Comparison of ENCODE assay signal across 1 cellular context in genomic region chr17:40443196-40443987, GRCh38.
A peak's percentile ranks its signal among the peaks of the same experiment; 100 is the strongest.
TF ChIP-seq lines count a peak whose summit lies in the region.

Gene IGFBP4, plus strand, starts transcription at chr17:40443450. Its CDS starts 286 bp downstream, at chr17:40443736.

TF ChIP-seq in HepG2, 621 proteins besides CTCF, POLR2A, EP300 and RAD21 (continued from another document and continues in another):
- peak; percentile 93 for TF ChIP-seq ZBTB2 (CRISPR knock-in tag; IDR thresholded peaks at IDR 0.05; ENCODE audit: low read depth)
- no peak for TF ChIP-seq SIX1 (CRISPR knock-in tag; IDR thresholded peaks at IDR 0.05; ENCODE audit: borderline replicate concordance)
- TF ChIP-seq HNF1A (IDR thresholded peaks at IDR 0.05; ENCODE audit: low read depth) = no peak
- peak; percentile 64; the same call in 1 of the 2 replicates for TF ChIP-seq HNF1A (CRISPR knock-in tag; IDR thresholded peaks at IDR 0.05; ENCODE audit: borderline replicate concordance)
- 0 out of 2 replicates have a peak, but pooled peaks have one; percentile 84 for TF ChIP-seq ZNF224 (CRISPR knock-in tag; IDR thresholded peaks at IDR 0.05)
- 0 out of 2 replicates have a peak, but pooled peaks have one; percentile 9 for TF ChIP-seq TBP (CRISPR knock-in tag; IDR thresholded peaks at IDR 0.05)
- peak; percentile 76; the same call in 1 of the 2 replicates for TF ChIP-seq BRD4 (CRISPR knock-in tag; IDR thresholded peaks at IDR 0.05)
- TF ChIP-seq THAP7 (CRISPR knock-in tag; IDR thresholded peaks at IDR 0.05) = no peak
- TF ChIP-seq ZNF816 (CRISPR knock-in tag; IDR thresholded peaks at IDR 0.05; ENCODE audit: borderline replicate concordance) = no peak
- no peak for TF ChIP-seq ZNF335 (CRISPR knock-in tag; IDR thresholded peaks at IDR 0.05)
- no peak for TF ChIP-seq PAXIP1 (CRISPR knock-in tag; conservative IDR thresholded peaks at IDR 0.05)
- no peak for TF ChIP-seq SMC3 (IDR thresholded peaks at IDR 0.05; ENCODE audit: low read length)
- TF ChIP-seq KLF12 (CRISPR knock-in tag; IDR thresholded peaks at IDR 0.05; ENCODE audit: borderline replicate concordance) = 0 out of 2 replicates have a peak, but pooled peaks have one; percentile 38
- no peak; the same call in 1 of the 2 replicates for TF ChIP-seq AHDC1 (CRISPR knock-in tag; IDR thresholded peaks at IDR 0.05; ENCODE audit: borderline replicate concordance)
- TF ChIP-seq MLLT10 (CRISPR knock-in tag; IDR thresholded peaks at IDR 0.05) = no peak
- TF ChIP-seq PHB2 (IDR thresholded peaks at IDR 0.05; ENCODE audit: partially characterized antibody) = no peak
- TF ChIP-seq THAP11 (CRISPR knock-in tag; IDR thresholded peaks at IDR 0.05) = peak; percentile 47; the same call in 1 of the 2 replicates
- TF ChIP-seq PHF21A (CRISPR knock-in tag; IDR thresholded peaks at IDR 0.05) = no peak
- TF ChIP-seq ZNF576 (CRISPR knock-in tag; IDR thresholded peaks at IDR 0.05) = peak; percentile 89; the same call in 1 of the 2 replicates
- no peak for TF ChIP-seq ARNT (IDR thresholded peaks at IDR 0.05)
- no peak for TF ChIP-seq SNRNP70 (IDR thresholded peaks at IDR 0.05; ENCODE audit: low read depth, low read length)
- TF ChIP-seq ZFP62 (CRISPR knock-in tag; IDR thresholded peaks at IDR 0.05) = no peak
- no peak; the same call in 1 of the 2 replicates for TF ChIP-seq CENPBD1 (CRISPR knock-in tag; IDR thresholded peaks at IDR 0.05; ENCODE audit: borderline replicate concordance, low read depth)
- no peak; the same call in 1 of the 2 replicates for TF ChIP-seq EED (CRISPR knock-in tag; IDR thresholded peaks at IDR 0.05)
- TF ChIP-seq CERS6 (CRISPR knock-in tag; IDR thresholded peaks at IDR 0.05) = no peak; the same call in none of the 2 replicates
- TF ChIP-seq ZNF747 (CRISPR knock-in tag; IDR thresholded peaks at IDR 0.05; ENCODE audit: borderline replicate concordance) = peak; percentile 25; the same call in 1 of the 2 replicates
- TF ChIP-seq ZMYM3 (CRISPR knock-in tag; IDR thresholded peaks at IDR 0.05) = peak; percentile 62; the same call in 1 of the 2 replicates
- peak; percentile 70; the same call in 1 of the 2 replicates for TF ChIP-seq CREBL2 (CRISPR knock-in tag; IDR thresholded peaks at IDR 0.05; ENCODE audit: borderline replicate concordance)
- TF ChIP-seq ZNF3 (CRISPR knock-in tag; IDR thresholded peaks at IDR 0.05) = no peak
- no peak for TF ChIP-seq ZNF670 (CRISPR knock-in tag; IDR thresholded peaks at IDR 0.05; ENCODE audit: borderline replicate concordance)
- peak; percentile 92; the same call in 1 of the 2 replicates for TF ChIP-seq CREB3 (CRISPR knock-in tag; IDR thresholded peaks at IDR 0.05)
- 0 out of 2 replicates have a peak, but pooled peaks have one; percentile 71 for TF ChIP-seq ARID2 (CRISPR knock-in tag; IDR thresholded peaks at IDR 0.05; ENCODE audit: borderline replicate concordance)
- no peak for TF ChIP-seq ZNF101 (CRISPR knock-in tag; IDR thresholded peaks at IDR 0.05; ENCODE audit: borderline replicate concordance, low read depth)
- TF ChIP-seq ZNF180 (CRISPR knock-in tag; IDR thresholded peaks at IDR 0.05; ENCODE audit: borderline replicate concordance, low read depth) = 0 out of 2 replicates have a peak, but pooled peaks have one; percentile 47
